ENCODE assay signal across 23 cellular contexts in the genomic region with DNA sequence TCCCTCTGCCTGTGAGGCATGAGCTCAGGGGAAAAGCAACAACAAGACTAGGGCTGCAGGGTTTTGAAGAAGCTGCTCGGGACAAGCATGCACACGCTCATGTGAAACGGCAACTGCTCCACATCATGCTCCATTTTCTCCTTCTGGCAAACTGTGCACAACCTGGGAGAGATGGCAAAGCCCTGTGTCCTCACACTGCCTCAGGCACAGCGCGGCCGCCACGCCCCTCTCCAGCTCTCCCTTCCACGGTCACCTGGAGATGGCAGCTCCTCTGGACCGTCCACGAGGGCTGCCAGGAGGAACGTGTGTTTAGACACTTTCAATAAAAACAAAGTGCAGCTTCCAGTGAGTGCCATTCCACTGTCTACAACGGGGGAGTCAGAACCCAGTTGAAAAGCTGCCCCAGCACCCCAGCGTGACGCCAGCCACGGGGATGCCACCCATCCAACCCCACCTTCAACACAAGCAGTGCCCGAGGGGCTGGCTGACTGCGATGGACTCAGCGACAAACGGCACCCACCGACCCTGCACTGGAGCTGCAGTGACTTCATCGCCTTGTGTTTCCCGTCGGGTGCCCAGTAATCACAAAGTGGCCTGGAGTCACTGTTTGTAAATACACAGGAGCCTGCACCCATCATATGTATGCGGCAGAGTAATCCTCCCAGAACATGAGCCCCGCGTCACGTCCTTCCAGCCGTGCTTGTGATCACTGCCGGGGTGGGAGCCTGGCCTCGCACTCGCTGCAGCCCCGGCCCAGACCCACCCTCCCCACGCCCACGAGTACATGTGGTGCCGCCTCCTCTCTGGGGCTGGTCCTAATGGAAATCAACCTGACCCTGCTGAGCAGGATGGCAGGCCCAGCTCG. TPM values are rescaled to one million over a fixed set of nuclear protein-coding genes. Genes with fewer than 3 reads are reported as not detected.
"Had no signal": no experiment of that assay in that cellular context is flagged by ENCODE, and none has a peak within 500 bp of the region (broad histone marks: within the 10 kb centered on the region; RNA-seq: fewer than 3 reads in every experiment).

No MANE protein-coding gene starts in this region.

- H3K9me3 ChIP-seq: adrenal gland, breast epithelium, colonic mucosa, heart left ventricle, lower lobe of right lung, neutrophil, right lobe of liver, transverse colon had no signal

- H3K4me3 Mint-ChIP-seq: activated naive CD8-positive, alpha-beta T cell; activated T-cell treated with anti-CD3 and anti-CD28 coated beads, Interleukin-2, amount 50 U/mL, for 4 hours; naive thymus-derived CD4-positive, alpha-beta T cell; stimulated activated effector memory CD8-positive, alpha-beta T cell treated with anti-CD3 and anti-CD28 coated beads, Interleukin-12 subunit alpha, Interleukin-12 subunit beta, amount 100 ng/mL, for 72 hours; stimulated activated naive CD8-positive, alpha-beta T cell treated with anti-CD3 and anti-CD28 coated beads, Interleukin-15, amount 100 ng/mL, for 72 hours had no signal

- DNase-seq: activated CD8-positive, alpha-beta memory T cell treated with anti-CD3 and anti-CD28 coated beads, Interleukin-2, amount 50 U/mL, for 4 hours; activated naive CD4-positive, alpha-beta T cell; activated T-cell treated with anti-CD3 and anti-CD28 coated beads, Interleukin-2, amount 50 U/mL, for 4 hours; adrenal gland; colonic mucosa; heart left ventricle; kidney; lower lobe of right lung; naive thymus-derived CD4-positive, alpha-beta T cell; right lobe of liver; small intestine; stimulated activated CD4-positive, alpha-beta T cell treated with anti-CD3 and anti-CD28 coated beads, Interleukin-2, amount 100 ng/mL, for 24 hours; stimulated activated naive CD8-positive, alpha-beta T cell treated with anti-CD3 and anti-CD28 coated beads, Interleukin-15, amount 100 ng/mL, for 72 hours; T-helper 9 cell; transverse colon had no signal

- H3K4me1 ChIP-seq: adrenal gland, breast epithelium, colonic mucosa, lower lobe of right lung, parathyroid adenoma, right lobe of liver had no signal

- H3K9ac ChIP-seq: parathyroid adenoma had no signal

- H3K27ac ChIP-seq: adrenal gland, colonic mucosa, heart left ventricle, lower lobe of right lung, neutrophil, parathyroid adenoma, right lobe of liver, transverse colon had no signal

- H3K9me3 Mint-ChIP-seq: activated T-cell treated with anti-CD3 and anti-CD28 coated beads, Interleukin-2, amount 50 U/mL, for 4 hours; activated T-helper 2 cell treated with anti-CD3 and anti-CD28 coated beads, Interferon-gamma antibody, Interleukin-2, Interleukin-4, amounts not matched to agents 10 μg/mL and 5 μg/mL and 100 μg/mL, durations not matched to agents 14 hours and 24 hours and 36 hours; stimulated activated naive CD8-positive, alpha-beta T cell treated with anti-CD3 and anti-CD28 coated beads, Interleukin-15, amount 100 ng/mL, for 72 hours had no signal

- H3K36me3 ChIP-seq: adrenal gland, breast epithelium, colonic mucosa, heart left ventricle, lower lobe of right lung, neutrophil, right lobe of liver, transverse colon had no signal

- H2AFZ ChIP-seq: parathyroid adenoma had no signal

- H3K36me3 Mint-ChIP-seq: activated naive CD8-positive, alpha-beta T cell; naive thymus-derived CD4-positive, alpha-beta T cell; stimulated activated effector memory CD8-positive, alpha-beta T cell treated with anti-CD3 and anti-CD28 coated beads, Interleukin-12 subunit alpha, Interleukin-12 subunit beta, amount 100 ng/mL, for 72 hours had no signal

- H3K27me3 ChIP-seq: adrenal gland, breast epithelium, colonic mucosa, neutrophil, right lobe of liver, transverse colon had no signal

- H3K27ac Mint-ChIP-seq: activated naive CD8-positive, alpha-beta T cell; activated T-helper 2 cell treated with anti-CD3 and anti-CD28 coated beads, Interferon-gamma antibody, Interleukin-2, Interleukin-4, amounts not matched to agents 10 μg/mL and 5 μg/mL and 100 μg/mL, durations not matched to agents 14 hours and 24 hours and 36 hours; naive thymus-derived CD4-positive, alpha-beta T cell; stimulated activated effector memory CD8-positive, alpha-beta T cell treated with anti-CD3 and anti-CD28 coated beads, Interleukin-12 subunit alpha, Interleukin-12 subunit beta, amount 100 ng/mL, for 72 hours; stimulated activated naive CD8-positive, alpha-beta T cell treated with anti-CD3 and anti-CD28 coated beads, Interleukin-15, amount 100 ng/mL, for 72 hours had no signal

- H3K4me3 ChIP-seq: adrenal gland, breast epithelium, colonic mucosa, heart left ventricle, lower lobe of right lung, right lobe of liver, transverse colon had no signal

- ATAC-seq: activated T-cell treated with anti-CD3 and anti-CD28 coated beads, Interleukin-2, amount 50 U/mL, for 4 hours; heart left ventricle; left lobe of liver; lower lobe of right lung; naive thymus-derived CD4-positive, alpha-beta T cell; right lobe of liver; stimulated activated effector memory CD8-positive, alpha-beta T cell treated with anti-CD3 and anti-CD28 coated beads, Interleukin-12 subunit alpha, Interleukin-12 subunit beta, amount 100 ng/mL, for 72 hours had no signal

- H3K4me1 Mint-ChIP-seq: stimulated activated effector memory CD8-positive, alpha-beta T cell treated with anti-CD3 and anti-CD28 coated beads, Interleukin-12 subunit alpha, Interleukin-12 subunit beta, amount 100 ng/mL, for 72 hours; stimulated activated naive CD8-positive, alpha-beta T cell treated with anti-CD3 and anti-CD28 coated beads, Interleukin-15, amount 100 ng/mL, for 72 hours had no signal

- H3K79me2 ChIP-seq: parathyroid adenoma had no signal

RNA-seq across cellular contexts. Expression of a gene that starts 16.2 kb away (rescaled TPM):
- total RNA-seq: activated T-helper 2 cell treated with anti-CD3 and anti-CD28 coated beads, Interferon-gamma antibody, Interleukin-2, Interleukin-4, amounts not matched to agents 10 μg/mL and 5 μg/mL and 100 μg/mL, durations not matched to agents 14 hours and 24 hours and 36 hours; naive thymus-derived CD4-positive, alpha-beta T cell; T-helper 1 cell treated with Interleukin-12 subunit alpha and Interleukin-12 subunit beta and Interleukin-4 antibody, amounts not matched to agents 30 ng/mL and 1 ng/mL, for 36 hours had no signal
- polyA plus RNA-seq: naive thymus-derived CD4-positive, alpha-beta T cell had no signal
